In the genomic region with DNA sequence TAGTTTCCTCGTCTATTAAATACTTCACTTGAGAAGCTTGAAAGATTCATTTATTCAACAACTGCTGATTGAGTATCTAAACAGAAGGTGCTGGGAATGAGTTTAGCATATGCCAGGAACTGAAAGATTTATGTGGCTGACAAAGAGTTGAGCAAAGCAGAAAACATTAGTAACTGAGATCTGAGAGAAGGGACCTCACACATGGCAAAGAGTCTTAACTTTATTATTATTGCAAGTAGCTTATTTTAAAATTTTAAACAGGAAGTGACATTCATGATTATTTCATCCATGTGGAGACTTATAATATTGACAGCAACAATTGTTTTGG, we compare ENCODE assay signal across 16 cellular contexts.
DNase-seq lines count a peak whose midpoint lies in the region; ATAC-seq and TF ChIP-seq lines count a peak whose summit lies in the region.
"Had no signal": no experiment of that assay in that cellular context is flagged by ENCODE, and none has a peak within 500 bp of the region (broad histone marks: within the 10 kb centered on the region; RNA-seq: fewer than 3 reads in every experiment).

No MANE protein-coding gene starts in this region.

- H3K4me3 Mint-ChIP-seq in immature natural killer cell = peak overlapping the region in 1 of 5 donors; percentile 34
- no peak overlapping the region for H3K4me3 Mint-ChIP-seq in endothelial cell (ENCODE audit: unreplicated experiment)
- H3K4me3 Mint-ChIP-seq: dendritic cell treated with granulocyte-macrophage colony-stimulating factor and Interleukin-4, amounts not matched to agents 40 ng/mL and 50 ng/mL, for 4 days had no signal

- peak; percentile 12 for DNase-seq in NCI-H524 treated with DMSO at 0.1 percent for 48 hours (lab: John Stamatoyannopoulos, UW)
- DNase-seq in myocyte (ENCODE audit: low read depth) = peak; percentile 18
- no peak for DNase-seq in immature natural killer cell
- DNase-seq in endothelial cell (ENCODE audit: low spot score) = no peak
- DNase-seq in GM10266 (ENCODE audit: extremely low spot score) = no peak
- DNase-seq: activated CD4-positive, alpha-beta T cell treated with anti-CD3 and anti-CD28 coated beads, Interleukin-2, amount 50 U/mL, for 48 hours; activated effector memory CD4-positive, alpha-beta T cell treated with Interleukin-2 at 50 U/mL for 16 hours; kidney glomerular epithelial cell; NCI-H1417 treated with DMSO at 0.1 percent for 48 hours; NCI-H2227 treated with DMSO at 0.1 percent for 48 hours; pancreas; stomach had no signal

- peak; percentile 49 for ATAC-seq in GM18502 (IDR thresholded peaks at IDR 0.05; ENCODE audit: poor library complexity, unreplicated experiment)
- peak; percentile 56 for ATAC-seq in GM21390 (IDR thresholded peaks at IDR 0.05; ENCODE audit: unreplicated experiment)
- ATAC-seq: K562, pancreas had no signal

- H3K4me1 Mint-ChIP-seq in immature natural killer cell (peaks cover 11 to 18% of the 10 kb centered on the region in 2 donors), endothelial cell (ENCODE audit: unreplicated experiment) (no peaks in the 10 kb centered on the region)

- TF ChIP-seq CTCF in endothelial cell (IDR thresholded peaks at IDR 0.05; ENCODE audit: unreplicated experiment) (no peak), GM10266 (IDR thresholded peaks at IDR 0.05; ENCODE audit: control insufficient read depth, insufficient read depth, low read depth, missing control alignments) (no peak)

- peaks cover 2 to 9% (median 7%) of the 10 kb centered on the region in 6 donors for H3K9me3 Mint-ChIP-seq in immature natural killer cell
- no peaks in the 10 kb centered on the region for H3K9me3 Mint-ChIP-seq in endothelial cell (ENCODE audit: unreplicated experiment)

- H3K27ac Mint-ChIP-seq in immature natural killer cell (peak overlapping the region in 2 of 6 donors; percentile 1 to 12), endothelial cell (ENCODE audit: unreplicated experiment) (no peak overlapping the region)
- H3K27ac Mint-ChIP-seq: dendritic cell treated with granulocyte-macrophage colony-stimulating factor and Interleukin-4, amounts not matched to agents 40 ng/mL and 50 ng/mL, for 4 days had no signal

- H3K36me3 Mint-ChIP-seq in immature natural killer cell = peaks cover 7 to 15% (median 12%) of the 10 kb centered on the region in 3 donors
- H3K36me3 Mint-ChIP-seq in endothelial cell (ENCODE audit: low read depth, unreplicated experiment) = no peaks in the 10 kb centered on the region

- H3K27me3 Mint-ChIP-seq in immature natural killer cell (ENCODE audit: low read depth in 3 of 3) (peaks cover 1 to 6% (median 5%) of the 10 kb centered on the region in 3 donors), endothelial cell (ENCODE audit: unreplicated experiment) (no peaks in the 10 kb centered on the region)
- H3K27me3 Mint-ChIP-seq: dendritic cell treated with granulocyte-macrophage colony-stimulating factor and Interleukin-4, amounts not matched to agents 40 ng/mL and 50 ng/mL, for 4 days had no signal

Comparison
In these comparisons a context has a peak if more than half of its experiments do, and no peak if none do; other contexts are left out.
1. DNase-seq: peak in NCI-H524 treated with DMSO at 0.1 percent for 48 hours (single experiment) and myocyte (single experiment); none in immature natural killer cell (0 of 3), endothelial cell (single experiment) and GM10266 (single experiment).